Comparison of ENCODE assay signal across 8 cellular contexts in the genomic region with DNA sequence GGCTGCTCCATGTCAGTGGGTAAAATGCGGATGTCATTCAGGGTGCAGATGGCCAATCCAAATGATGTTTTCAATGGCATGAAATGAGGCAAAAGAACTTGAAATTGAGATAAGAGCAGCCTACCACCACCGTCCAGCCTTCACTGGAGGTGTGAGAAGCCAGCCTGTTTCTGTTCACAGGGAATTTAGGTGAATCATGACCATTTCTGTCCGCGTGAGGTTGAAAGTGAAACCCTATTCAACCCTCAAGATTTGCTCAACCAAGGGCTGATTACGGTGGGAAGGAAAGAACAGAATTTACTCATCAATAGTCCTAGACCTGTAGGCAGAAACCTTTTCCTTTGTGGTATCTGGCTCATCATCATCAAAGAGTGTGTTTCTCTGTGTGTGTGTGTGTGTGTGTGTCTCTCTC.
DNase-seq lines count a peak whose midpoint lies in the region; ATAC-seq, FAIRE-seq and TF ChIP-seq lines count a peak whose summit lies in the region.

No MANE protein-coding gene starts in this region.

- WGBS in GM12878 (ENCODE audit: insufficient coverage, insufficient replicate concordance, low lambda C conversion rate, missing lambda C conversion rate) = 2% methylated on average over 5 of the region's 5 CpGs
- 89% methylated on average over 5 of the region's 5 CpGs for WGBS in SK-N-SH (ENCODE audit: low lambda C conversion rate)

- H3K4me1 ChIP-seq in CD8-positive, alpha-beta T cell (ENCODE audit: insufficient read depth, low read length) = peaks cover 11% of the 10 kb centered on the region
- H3K4me1 ChIP-seq in GM12878 (ENCODE audit: control insufficient read depth, insufficient read depth, low read length) (peaks cover 22% of the 10 kb centered on the region), SK-N-SH (ENCODE audit: control insufficient read depth in 1 of 2, insufficient read depth in 2 of 2, low read depth in 1 of 2, low read length in 1 of 2) (peaks cover 11 to 16% of the 10 kb centered on the region in 2 experiments; a peak in 2 of 4 replicates)

- TF ChIP-seq EP300 in GM12878 (IDR thresholded peaks at IDR 0.05; ENCODE audit: borderline replicate concordance in 1 of 2, control insufficient read depth in 1 of 2, low read depth in 2 of 2, low read length in 2 of 2) = peak; percentile 89 to 90
- no peak for TF ChIP-seq EP300 in SK-N-SH (IDR thresholded peaks at IDR 0.05; ENCODE audit: borderline replicate concordance in 1 of 2, low read depth in 1 of 2, low read length in 1 of 2)

- RAD21 ChIA-PET in GM12878 (lab: Charles Lee; ENCODE audit: unreplicated experiment) = interaction anchor here (2.9 kb wide), 1 partner anchor 34 kb away, joined by 13 read pairs; no protein-coding TSS in a partner anchor

- H4K20me1 ChIP-seq in GM12878 (ENCODE audit: control insufficient read depth, insufficient read depth) (no peaks in the 10 kb centered on the region), SK-N-SH (ENCODE audit: insufficient read depth) (no peaks in the 10 kb centered on the region)

- no peaks in the 10 kb centered on the region for H3K9me3 ChIP-seq in CD8-positive, alpha-beta T cell (ENCODE audit: low read length)
- no peaks in the 10 kb centered on the region; the same call in 1 of the 3 replicates for H3K9me3 ChIP-seq in GM12878 (replicated peaks; ENCODE audit: control insufficient read depth, insufficient read depth, low read length)
- H3K9me3 ChIP-seq in SK-N-SH = no peaks in the 10 kb centered on the region

- no peak overlapping the region for H3K4me3 ChIP-seq in CD8-positive, alpha-beta T cell (ENCODE audit: low read depth, low read length)
- no peak overlapping the region for H3K4me3 ChIP-seq in GM12878
- no peak overlapping the region for H3K4me3 ChIP-seq in SK-N-SH (ENCODE audit: low read depth in 2 of 2, low read length in 1 of 2)

- peaks cover 18% of the 10 kb centered on the region for H3K4me1 Mint-ChIP-seq in CD8-positive, alpha-beta T cell (ENCODE audit: low read depth)
- no peaks in the 10 kb centered on the region for H3K4me1 Mint-ChIP-seq in endothelial cell (ENCODE audit: unreplicated experiment)
- H3K4me1 Mint-ChIP-seq in type B pancreatic cell (ENCODE audit: unreplicated experiment) = peaks cover 4% of the 10 kb centered on the region

- no peaks in the 10 kb centered on the region for H3K27me3 ChIP-seq in CD8-positive, alpha-beta T cell (ENCODE audit: insufficient read depth, low read length)
- H3K27me3 ChIP-seq in GM12878 (replicated peaks in 1 of 2; ENCODE audit: control insufficient read depth in 2 of 2, insufficient read depth in 2 of 2, low read length in 1 of 2) (no peaks in the 10 kb centered on the region), SK-N-SH (ENCODE audit: insufficient read depth) (no peaks in the 10 kb centered on the region)

- POLR2A ChIA-PET in CD8-positive, alpha-beta T cell (lab: Charles Lee) = interaction anchor here (1.2 kb wide), 1 partner anchor 26 kb away, joined by 3 read pairs; no protein-coding TSS in a partner anchor
- POLR2A ChIA-PET in GM12878 (lab: Charles Lee) = no interaction called here
- POLR2A ChIA-PET in SK-N-SH (lab: Yijun Ruan, JAX) = no interaction called here

- no peaks in the 10 kb centered on the region for H3K36me3 Mint-ChIP-seq in CD8-positive, alpha-beta T cell
- H3K36me3 Mint-ChIP-seq in endothelial cell (ENCODE audit: low read depth, unreplicated experiment) = no peaks in the 10 kb centered on the region
- H3K36me3 Mint-ChIP-seq in type B pancreatic cell = no peaks in the 10 kb centered on the region

- no peak overlapping the region for H3K9ac ChIP-seq in GM12878 (ENCODE audit: control insufficient read depth, insufficient read depth, low read length)
- H3K9ac ChIP-seq in SK-N-SH = no peak overlapping the region

- peak in 2 of 7 experiments; percentile 16 to 18 for DNase-seq in CD8-positive, alpha-beta T cell
- DNase-seq in NAMALWA (ENCODE audit: low spot score) (peak; percentile 21), GM12878 (ENCODE audit: low read depth, low spot score) (peak; percentile 100), Right ventricle myocardium inferior (ENCODE audit: missing footprints) (no peak), SK-N-SH (no peak), endothelial cell (ENCODE audit: low spot score) (no peak), type B pancreatic cell (ENCODE audit: extremely low spot score, unreplicated experiment) (no peak)

- intact Hi-C loops in CD8-positive, alpha-beta T cell (cut with DNase I, micrococcal nuclease) = no loop called here
- intact Hi-C loops in GM12878 (cut with micrococcal nuclease; ENCODE audit: unreplicated experiment) = loop anchor here (1.0 to 10.0 kb wide), 5 partner anchors 21 to 83 kb away; no protein-coding TSS in a partner anchor
- intact Hi-C loops in Right ventricle myocardium inferior (cut with DNase I) = no loop called here

- H3K9me3 Mint-ChIP-seq in CD8-positive, alpha-beta T cell = peaks cover 2% of the 10 kb centered on the region
- H3K9me3 Mint-ChIP-seq in endothelial cell (ENCODE audit: unreplicated experiment) (no peaks in the 10 kb centered on the region), type B pancreatic cell (peaks cover 8% of the 10 kb centered on the region)

- H3K4me3 Mint-ChIP-seq in CD8-positive, alpha-beta T cell = peak overlapping the region; percentile 62
- H3K4me3 Mint-ChIP-seq in endothelial cell (ENCODE audit: unreplicated experiment) (no peak overlapping the region), type B pancreatic cell (no peak overlapping the region)

- H3K4me2 ChIP-seq in GM12878 (ENCODE audit: control insufficient read depth, insufficient read depth) (peak overlapping the region; percentile 47; the same call in 1 of the 2 replicates), SK-N-SH (no peak overlapping the region)

- no peak for TF ChIP-seq CTCF in CD8-positive, alpha-beta T cell (IDR thresholded peaks at IDR 0.05)
- no peak for TF ChIP-seq CTCF in GM12878 (IDR thresholded peaks at IDR 0.05 in 2 of 3, conservative IDR thresholded peaks at IDR 0.05 in 1 of 3; ENCODE audit: control insufficient read depth in 2 of 3, extremely low read depth in 1 of 3, insufficient read depth in 1 of 3, low read depth in 3 of 3, low read length in 3 of 3)
- TF ChIP-seq CTCF in SK-N-SH (IDR thresholded peaks at IDR 0.05) = no peak
- no peak for TF ChIP-seq CTCF in endothelial cell (IDR thresholded peaks at IDR 0.05; ENCODE audit: unreplicated experiment)
- no peak for TF ChIP-seq CTCF in type B pancreatic cell (conservative IDR thresholded peaks at IDR 0.05)

- H3K9me2 ChIP-seq in SK-N-SH = no peaks in the 10 kb centered on the region

- ATAC-seq in CD8-positive, alpha-beta T cell = peak; percentile 74
- peak; percentile 92 for ATAC-seq in GM21576 (IDR thresholded peaks at IDR 0.05; ENCODE audit: unreplicated experiment)
- peak; percentile 95 for ATAC-seq in GM12878
- no peak for ATAC-seq in Right ventricle myocardium inferior

- H3K27me3 Mint-ChIP-seq in CD8-positive, alpha-beta T cell (ENCODE audit: low read depth) = no peaks in the 10 kb centered on the region
- peaks cover 1% of the 10 kb centered on the region for H3K27me3 Mint-ChIP-seq in endothelial cell (ENCODE audit: unreplicated experiment)
- no peaks in the 10 kb centered on the region for H3K27me3 Mint-ChIP-seq in type B pancreatic cell

- CTCF ChIA-PET in CD8-positive, alpha-beta T cell (lab: Charles Lee) = no interaction called here
- CTCF ChIA-PET in GM12878 (lab: Yijun Ruan, JAX) = interaction anchor here (0.6 to 1.2 kb wide), 4 partner anchors 12 to 641 kb away, joined by 3 to 4 read pairs (median 3); no protein-coding TSS in a partner anchor
- CTCF ChIA-PET in SK-N-SH (lab: Yijun Ruan, JAX) = interaction anchor here (1.4 kb wide), 1 partner anchor 9 kb away, joined by 4 read pairs; no protein-coding TSS in a partner anchor

- BruUV-seq in GM12878 (replicated peaks; lab: Mats Ljungman, UMichigan) = no TSS peak

- peaks cover 6% of the 10 kb centered on the region for H3F3A ChIP-seq in SK-N-SH (replicated peaks; ENCODE audit: insufficient read depth)

- no peak for TF ChIP-seq RAD21 in GM12878 (IDR thresholded peaks at IDR 0.05; ENCODE audit: insufficient read depth, low read depth, low read length)
- no peak for TF ChIP-seq RAD21 in SK-N-SH (IDR thresholded peaks at IDR 0.05; ENCODE audit: low read length)

- H2AFZ ChIP-seq in GM12878 (ENCODE audit: control insufficient read depth, low read depth, low read length) (no peak overlapping the region), SK-N-SH (ENCODE audit: low read depth) (no peak overlapping the region)

- no peaks in the 10 kb centered on the region for H3K79me2 ChIP-seq in GM12878 (ENCODE audit: control insufficient read depth, insufficient read depth, low read length)
- H3K79me2 ChIP-seq in SK-N-SH (ENCODE audit: insufficient read depth) = no peaks in the 10 kb centered on the region

- H3K36me3 ChIP-seq in CD8-positive, alpha-beta T cell (ENCODE audit: insufficient read depth, low read length) = no peaks in the 10 kb centered on the region
- no peaks in the 10 kb centered on the region for H3K36me3 ChIP-seq in GM12878 (ENCODE audit: control insufficient read depth in 2 of 2, insufficient read depth in 2 of 2, low read length in 1 of 2)
- no peaks in the 10 kb centered on the region for H3K36me3 ChIP-seq in SK-N-SH (replicated peaks in 1 of 2; ENCODE audit: control insufficient read depth in 1 of 2, insufficient read depth in 2 of 2, low read length in 1 of 2)

- TF ChIP-seq POLR2A in GM12878 (IDR thresholded peaks at IDR 0.05; ENCODE audit: low read depth, low read length) = no peak

- in situ Hi-C loops in GM12878 (cut with MboI) = no loop called here

- peak; percentile 99 for FAIRE-seq in GM12878 (lab: Jason Lieb, UNC)

- H3K27ac Mint-ChIP-seq in CD8-positive, alpha-beta T cell = no peak overlapping the region
- H3K27ac Mint-ChIP-seq in endothelial cell (ENCODE audit: unreplicated experiment) = no peak overlapping the region
- H3K27ac Mint-ChIP-seq in type B pancreatic cell = no peak overlapping the region

- H3K27ac ChIP-seq in CD8-positive, alpha-beta T cell (ENCODE audit: low read depth, low read length) = no peak overlapping the region
- H3K27ac ChIP-seq in GM12878 (ENCODE audit: control insufficient read depth, insufficient read depth) = peak overlapping the region; percentile 64
- H3K27ac ChIP-seq in SK-N-SH (ENCODE audit: low read depth in 2 of 2, low read length in 1 of 2) = no peak overlapping the region

- SMC1A ChIA-PET in GM12878 (lab: Charles Lee; ENCODE audit: uncharacterized antibody, unreplicated experiment) = interaction anchor here (0.5 to 3.4 kb wide), 4 partner anchors 34 to 83 kb away, joined by 4 to 25 read pairs (median 7); no protein-coding TSS in a partner anchor

TF ChIP-seq in GM12878, 131 proteins besides CTCF, POLR2A, EP300 and RAD21 (continues in another document):
- TF ChIP-seq TAF1 (IDR thresholded peaks at IDR 0.05; ENCODE audit: borderline replicate concordance, low read depth, low read length) (no peak), SMAD1 (IDR thresholded peaks at IDR 0.05; ENCODE audit: low read depth, partially characterized antibody) (peak; percentile 76), IKZF2 (IDR thresholded peaks at IDR 0.05) (peak; percentile 99)

Comparison
In these comparisons a context has a peak if more than half of its experiments do, and no peak if none do; other contexts are left out.
1. DNase-seq: peak in NAMALWA (single experiment) and GM12878 (single experiment); none in Right ventricle myocardium inferior (single experiment), SK-N-SH (single experiment), endothelial cell (single experiment) and type B pancreatic cell (single experiment).